26 cellular contexts compared by ENCODE assay signal in genomic region chr11:109041876-109042275, GRCh38.
"Had no signal": no experiment of that assay in that cellular context is flagged by ENCODE, and none has a peak within 500 bp of the region (broad histone marks: within the 10 kb centered on the region; RNA-seq: fewer than 3 reads in every experiment).

No MANE protein-coding gene starts in this region.

- H3K36me3 Mint-ChIP-seq: memory B cell; stimulated activated memory B cell treated with anti-CD40 and anti-IgM and Interleukin-4, amounts not matched to agents 10 μg/mL and 1 μg/mL and 100 μg/mL, for 72 hours; type B pancreatic cell had no signal

- H3K4me3 ChIP-seq: colonic mucosa, esophagus squamous epithelium, heart left ventricle, hepatocyte, lung, psoas muscle, sigmoid colon, skin epidermis, spleen, testis, tibial artery had no signal

- H3K27me3 Mint-ChIP-seq: memory B cell, type B pancreatic cell had no signal

- H3K27ac ChIP-seq: colonic mucosa, esophagus squamous epithelium, heart left ventricle, hepatocyte, psoas muscle, sigmoid colon, skin epidermis, spleen, testis, tibial artery had no signal

- H3K27me3 ChIP-seq: colonic mucosa, esophagus squamous epithelium, heart left ventricle, hepatocyte, sigmoid colon, spleen, testis, tibial artery had no signal

- H3K36me3 ChIP-seq: colonic mucosa, esophagus squamous epithelium, heart left ventricle, sigmoid colon, spleen, tibial artery had no signal

- H3K9me3 ChIP-seq: colonic mucosa, esophagus squamous epithelium, heart left ventricle, psoas muscle, sigmoid colon, spleen, testis, tibial artery had no signal

- H3K4me3 Mint-ChIP-seq: dendritic cell treated with granulocyte-macrophage colony-stimulating factor and Interleukin-4, amounts not matched to agents 40 ng/mL and 50 ng/mL, for 4 days; memory B cell; naive thymus-derived CD8-positive, alpha-beta T cell; nephron progenitor cell; stimulated activated memory B cell treated with anti-CD40 and anti-IgM and Interleukin-4, amounts not matched to agents 10 μg/mL and 1 μg/mL and 100 μg/mL, for 72 hours; type B pancreatic cell had no signal

- H3K4me1 Mint-ChIP-seq: memory B cell; naive thymus-derived CD8-positive, alpha-beta T cell; nephron progenitor cell; stimulated activated memory B cell treated with anti-CD40 and anti-IgM and Interleukin-4, amounts not matched to agents 10 μg/mL and 1 μg/mL and 100 μg/mL, for 72 hours had no signal

- DNase-seq: colonic mucosa; effector CD8-positive, alpha-beta T cell; esophagus squamous epithelium; heart left ventricle; kidney; midbrain; naive thymus-derived CD8-positive, alpha-beta T cell; nephron progenitor cell; nucleus accumbens; psoas muscle; right cardiac atrium; sigmoid colon; spleen; stimulated activated CD4-positive, alpha-beta T cell treated with anti-CD3 and anti-CD28 coated beads, Interleukin-4, amount 100 ng/mL, for 4 hours; stimulated activated naive CD8-positive, alpha-beta T cell treated with anti-CD3 and anti-CD28 coated beads, Interleukin-15, Interleukin-2, amounts not matched to agents 100 U/mL and 50 U/mL, for 24 hours; substantia nigra; testis; tibial artery had no signal

- H3K4me1 ChIP-seq: colonic mucosa, heart left ventricle, psoas muscle, sigmoid colon, spleen, testis had no signal

- H2AFZ ChIP-seq: hepatocyte had no signal

- H3K27ac Mint-ChIP-seq: dendritic cell treated with granulocyte-macrophage colony-stimulating factor and Interleukin-4, amounts not matched to agents 40 ng/mL and 50 ng/mL, for 4 days; memory B cell; naive thymus-derived CD8-positive, alpha-beta T cell; nephron progenitor cell; stimulated activated memory B cell treated with anti-CD40 and anti-IgM and Interleukin-4, amounts not matched to agents 10 μg/mL and 1 μg/mL and 100 μg/mL, for 72 hours; type B pancreatic cell had no signal

- H3K79me2 ChIP-seq: hepatocyte had no signal

- H3K9me3 Mint-ChIP-seq: type B pancreatic cell had no signal

- H3K4me2 ChIP-seq: hepatocyte had no signal

- ATAC-seq: heart left ventricle; left lobe of liver; naive thymus-derived CD8-positive, alpha-beta T cell; psoas muscle; right cardiac atrium; stimulated activated memory B cell treated with anti-CD40 and anti-IgM and Interleukin-4, amounts not matched to agents 10 μg/mL and 1 μg/mL and 100 μg/mL, for 72 hours; stimulated activated naive CD8-positive, alpha-beta T cell treated with anti-CD3 and anti-CD28 coated beads, Interleukin-15, Interleukin-2, amounts not matched to agents 100 U/mL and 50 U/mL, for 24 hours had no signal
